ENCODE assay signal across 1 cellular context in the genomic region with DNA sequence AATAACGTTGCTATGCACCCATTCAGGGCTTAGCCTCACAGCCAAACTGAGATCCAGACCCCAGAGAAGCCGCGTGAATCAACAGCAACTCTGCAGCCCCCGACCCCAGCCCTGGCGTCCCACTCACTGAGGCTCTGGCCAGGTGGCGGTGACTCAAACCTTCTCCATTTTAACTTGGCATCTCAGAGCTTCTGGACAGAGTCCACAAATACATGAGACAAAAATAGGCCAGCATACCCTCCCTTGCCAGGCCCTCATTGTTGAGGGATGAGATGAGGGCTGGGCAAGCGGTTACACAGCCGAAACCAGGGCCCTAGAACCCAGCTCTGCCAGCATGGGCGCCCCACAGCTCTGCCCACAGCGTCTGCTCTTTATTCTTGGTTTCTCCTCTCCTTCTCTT.
TF ChIP-seq lines count a peak whose summit lies in the region.

No MANE protein-coding gene starts in this region.

TF ChIP-seq in A549, 52 proteins besides CTCF, POLR2A, EP300 and RAD21 (continued from another document):
- TF ChIP-seq CEBPB (IDR thresholded peaks at IDR 0.05), result no peak
- no peak for TF ChIP-seq JUNB (IDR thresholded peaks at IDR 0.05)
- TF ChIP-seq HOXB5 (CRISPR knock-in tag; IDR thresholded peaks at IDR 0.05), result no peak
- TF ChIP-seq HDAC2 (IDR thresholded peaks at IDR 0.05), result no peak
- TF ChIP-seq ZNF302 (CRISPR knock-in tag; IDR thresholded peaks at IDR 0.05), result no peak
- TF ChIP-seq, protein P1, sequence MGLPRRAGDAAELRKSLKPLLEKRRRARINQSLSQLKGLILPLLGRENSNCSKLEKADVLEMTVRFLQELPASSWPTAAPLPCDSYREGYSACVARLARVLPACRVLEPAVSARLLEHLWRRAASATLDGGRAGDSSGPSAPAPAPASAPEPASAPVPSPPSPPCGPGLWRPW (IDR thresholded peaks at IDR 0.05), result no peak
- TF ChIP-seq MYC (IDR thresholded peaks at IDR 0.05; ENCODE audit: borderline replicate concordance, low read length), result no peak
- TF ChIP-seq HEYL (CRISPR knock-in tag; IDR thresholded peaks at IDR 0.05), result no peak
- TF ChIP-seq KDM5A (IDR thresholded peaks at IDR 0.05), result no peak
- TF ChIP-seq MAFK (IDR thresholded peaks at IDR 0.05; ENCODE audit: partially characterized antibody), result no peak
- TF ChIP-seq GATA3 (IDR thresholded peaks at IDR 0.05; ENCODE audit: borderline replicate concordance), result no peak
- no peak for TF ChIP-seq KDM1A (IDR thresholded peaks at IDR 0.05; ENCODE audit: low read depth)
- TF ChIP-seq, protein P2, sequence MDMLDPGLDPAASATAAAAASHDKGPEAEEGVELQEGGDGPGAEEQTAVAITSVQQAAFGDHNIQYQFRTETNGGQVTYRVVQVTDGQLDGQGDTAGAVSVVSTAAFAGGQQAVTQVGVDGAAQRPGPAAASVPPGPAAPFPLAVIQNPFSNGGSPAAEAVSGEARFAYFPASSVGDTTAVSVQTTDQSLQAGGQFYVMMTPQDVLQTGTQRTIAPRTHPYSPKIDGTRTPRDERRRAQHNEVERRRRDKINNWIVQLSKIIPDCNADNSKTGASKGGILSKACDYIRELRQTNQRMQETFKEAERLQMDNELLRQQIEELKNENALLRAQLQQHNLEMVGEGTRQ (IDR thresholded peaks at IDR 0.05), result no peak
- no peak for TF ChIP-seq EHF (CRISPR knock-in tag; IDR thresholded peaks at IDR 0.05)
- no peak for TF ChIP-seq RARB (CRISPR knock-in tag; IDR thresholded peaks at IDR 0.05)
- TF ChIP-seq JUN (IDR thresholded peaks at IDR 0.05), result no peak
- TF ChIP-seq ESRRA (IDR thresholded peaks at IDR 0.05; ENCODE audit: borderline replicate concordance, low read length), result no peak
